ENCODE assay signal across 20 cellular contexts in genomic region chr6:165770430-165771082, GRCh38.
DNase-seq lines count a peak whose midpoint lies in the region; FAIRE-seq and TF ChIP-seq lines count a peak whose summit lies in the region.
"Had no signal": no experiment of that assay in that cellular context is flagged by ENCODE, and none has a peak within 500 bp of the region (broad histone marks: within the 10 kb centered on the region; RNA-seq: fewer than 3 reads in every experiment).

No MANE protein-coding gene starts in this region.

- no peak overlapping the region for H2BK12ac ChIP-seq in H1 (ENCODE audit: low read depth, low read length)

- H2BK15ac ChIP-seq in H1 (ENCODE audit: low read length) = no peak overlapping the region

- H3K79me1 ChIP-seq in H1 (ENCODE audit: low read depth, low read length) = no peaks in the 10 kb centered on the region

- no peaks in the 10 kb centered on the region for H3K23me2 ChIP-seq in H1 (ENCODE audit: low read depth, low read length)

- no peak overlapping the region for H3K4me2 ChIP-seq in H1 (ENCODE audit: insufficient read depth in 1 of 2, low read depth in 2 of 2, low read length in 2 of 2)

- no peak for TF ChIP-seq EP300 in H1 (IDR thresholded peaks at IDR 0.05; ENCODE audit: borderline replicate concordance in 1 of 2, low read depth in 2 of 2, low read length in 2 of 2)

- no peak overlapping the region for H4K91ac ChIP-seq in H1 (replicated peaks; ENCODE audit: insufficient read length, low read length)

- no peak overlapping the region for H2AK5ac ChIP-seq in H1 (ENCODE audit: low read depth, low read length)

- H3K36me3 ChIP-seq in MG63 (no peaks in the 10 kb centered on the region), H1 (ENCODE audit: control insufficient read depth in 2 of 4, insufficient read depth in 4 of 4, low read length in 3 of 4) (no peaks in the 10 kb centered on the region), WERI-Rb-1 (no peaks in the 10 kb centered on the region)
- H3K36me3 ChIP-seq: HAP-1 had no signal

- no peaks in the 10 kb centered on the region for H3K9me3 ChIP-seq in MG63
- H3K9me3 ChIP-seq in H1 (ENCODE audit: insufficient read depth in 2 of 2, low read depth in 1 of 2, low read length in 1 of 2) = no peaks in the 10 kb centered on the region
- H3K9me3 ChIP-seq in WERI-Rb-1 (ENCODE audit: severe bottlenecking) = no peaks in the 10 kb centered on the region
- H3K9me3 ChIP-seq: HAP-1 had no signal

- no peak overlapping the region for H4K8ac ChIP-seq in H1 (ENCODE audit: extremely low read depth, insufficient read depth, low read length)

- H3K9ac ChIP-seq in H1 (replicated peaks in 1 of 4; ENCODE audit: extremely low read depth in 1 of 4, low read depth in 3 of 4, low read length in 3 of 4) = no peak overlapping the region

- H3K27ac ChIP-seq in H1 (ENCODE audit: low read depth, low read length) (no peak overlapping the region), WERI-Rb-1 (no peak overlapping the region)

- DNase-seq in AG10803 (ENCODE audit: low read depth) (peak; percentile 0), MG63 (peak; percentile 53), H1 (ENCODE audit: low read depth in 1 of 2, low spot score in 2 of 2) (no peak), fibroblast of the aortic adventitia (ENCODE audit: low read depth) (peak; percentile 38), UCSD-AML1 (lab: John Stamatoyannopoulos, UW; ENCODE audit: unreplicated experiment) (no peak), NK-92 (lab: John Stamatoyannopoulos, UW; ENCODE audit: unreplicated experiment) (no peak), dermis blood vessel endothelial cell (no peak), WERI-Rb-1 (no peak)
- DNase-seq: DMS79 treated with DMSO at 0.1 percent for 48 hours, KBM-7, NCI-H1092 treated with DMSO at 0.1 percent for 48 hours, NCI-H1436 treated with DMSO at 0.1 percent for 48 hours, NCI-H1930, NCI-H2227 treated with DMSO at 0.1 percent for 48 hours, NCI-H524 treated with DMSO at 0.1 percent for 48 hours, NCI-H82, Right ventricle myocardium superior had no signal

- POLR2A ChIA-PET in H1 (lab: Charles Lee; ENCODE audit: partially characterized antibody) = no interaction called here

- WGBS in H1 (ENCODE audit: extremely low coverage in 1 of 2, insufficient coverage in 1 of 2, insufficient read length in 1 of 2, insufficient replicate concordance in 2 of 2, low coverage in 1 of 2, low lambda C conversion rate in 2 of 2, missing lambda C conversion rate in 1 of 2), 2 experiments = 80% methylated on average over 14 of the region's 14 CpGs; no CpG with 5 or more reads in 1 of the 2 experiments

- no peak for FAIRE-seq in H1 (lab: Jason Lieb, UNC)
- FAIRE-seq: D721Med, HepG2 had no signal

- H3K79me2 ChIP-seq in H1 (ENCODE audit: control insufficient read depth in 1 of 2, insufficient read depth in 2 of 2, low read length in 2 of 2) = no peaks in the 10 kb centered on the region

- H3K14ac ChIP-seq in H1 (ENCODE audit: insufficient read length) = no peak overlapping the region

- TF ChIP-seq POLR2A in H1 (IDR thresholded peaks at IDR 0.05; ENCODE audit: control extremely low read depth in 1 of 2, low read depth in 2 of 2, low read length in 2 of 2) = no peak

- H2BK20ac ChIP-seq in H1 (ENCODE audit: low read length) = no peak overlapping the region

- peak; percentile 27 to 49 for TF ChIP-seq RAD21 in H1 (IDR thresholded peaks at IDR 0.05 in 1 of 2, conservative IDR thresholded peaks at IDR 0.05 in 1 of 2; ENCODE audit: low read depth in 2 of 2, low read length in 2 of 2)

- H2BK5ac ChIP-seq in H1 (ENCODE audit: low read depth, low read length) = no peak overlapping the region

- H4K20me1 ChIP-seq in H1 (replicated peaks in 1 of 2; ENCODE audit: control insufficient read depth in 1 of 2, insufficient read depth in 2 of 2, low read length in 2 of 2) = no peaks in the 10 kb centered on the region

- TF ChIP-seq CTCF in AG10803 (conservative IDR thresholded peaks at IDR 0.05; ENCODE audit: low read length) (no peak), H1 (IDR thresholded peaks at IDR 0.05; ENCODE audit: control extremely low read depth in 1 of 3, insufficient read depth in 1 of 3, low read depth in 1 of 3, low read length in 3 of 3) (peak in 1 of 3 experiments; percentile 17; a peak in 1 of 4 replicates), fibroblast of the aortic adventitia (IDR thresholded peaks at IDR 0.05; ENCODE audit: insufficient read depth, low read length) (no peak), WERI-Rb-1 (IDR thresholded peaks at IDR 0.05; ENCODE audit: low read depth, low read length) (no peak)

- peaks cover 0 to 5% (median 2%) of the 10 kb centered on the region in 4 experiments; a peak in 1 of 7 replicates for H3K4me1 ChIP-seq in H1 (replicated peaks in 1 of 4; ENCODE audit: control insufficient read depth in 3 of 4, insufficient read depth in 4 of 4, low read length in 3 of 4)

- H3K4me3 ChIP-seq in AG10803 (ENCODE audit: low read length) = no peak overlapping the region
- H3K4me3 ChIP-seq in MG63 = no peak overlapping the region
- no peak overlapping the region for H3K4me3 ChIP-seq in H1 (ENCODE audit: extremely low read depth in 1 of 4, insufficient read depth in 2 of 4, low read depth in 3 of 4, low read length in 4 of 4)
- H3K4me3 ChIP-seq in fibroblast of the aortic adventitia (ENCODE audit: low read depth, low read length) = no peak overlapping the region
- H3K4me3 ChIP-seq in WERI-Rb-1 (ENCODE audit: low read depth, low read length) = no peak overlapping the region
- H3K4me3 ChIP-seq: HAP-1 had no signal

- H2BK120ac ChIP-seq in H1 (replicated peaks; ENCODE audit: low read depth, low read length) = no peak overlapping the region

- H3K27me3 ChIP-seq in MG63 (no peaks in the 10 kb centered on the region), H1 (replicated peaks in 1 of 4; ENCODE audit: control insufficient read depth in 3 of 4, extremely low read depth in 1 of 4, insufficient read depth in 3 of 4, low read length in 3 of 4) (no peaks in the 10 kb centered on the region), WERI-Rb-1 (ENCODE audit: insufficient read depth, low read depth, severe bottlenecking) (peaks cover 82% of the 10 kb centered on the region)

- no peak overlapping the region for H3K18ac ChIP-seq in H1 (ENCODE audit: extremely low read depth, low read length)

- H4K5ac ChIP-seq in H1 (ENCODE audit: insufficient read length, low read depth, low read length) = no peak overlapping the region

- CTCF ChIA-PET in H1 (lab: Charles Lee; ENCODE audit: partially characterized antibody) = interaction anchor here (0.6 to 1.3 kb wide), 3 partner anchors 13 to 102 kb away, joined by 3 to 4 read pairs (median 3); no protein-coding TSS in a partner anchor

- no peak overlapping the region for H2AFZ ChIP-seq in H1 (ENCODE audit: low read length)

- no peak overlapping the region for H3K56ac ChIP-seq in H1 (replicated peaks; ENCODE audit: insufficient read length, low read depth, low read length)

- H3K23ac ChIP-seq in H1 (ENCODE audit: insufficient read length) = no peak overlapping the region

- H3K4ac ChIP-seq in H1 (replicated peaks; ENCODE audit: insufficient read length, low read depth, low read length) = no peak overlapping the region

TF ChIP-seq in H1, 55 proteins besides CTCF, POLR2A, EP300 and RAD21 (continues in another document):
- no peak for TF ChIP-seq EGR1 (IDR thresholded peaks at IDR 0.05; ENCODE audit: borderline replicate concordance, low read depth, low read length)
- no peak for TF ChIP-seq HDAC6 (IDR thresholded peaks at IDR 0.05; ENCODE audit: low read depth, low read length)
- TF ChIP-seq, protein P1, sequence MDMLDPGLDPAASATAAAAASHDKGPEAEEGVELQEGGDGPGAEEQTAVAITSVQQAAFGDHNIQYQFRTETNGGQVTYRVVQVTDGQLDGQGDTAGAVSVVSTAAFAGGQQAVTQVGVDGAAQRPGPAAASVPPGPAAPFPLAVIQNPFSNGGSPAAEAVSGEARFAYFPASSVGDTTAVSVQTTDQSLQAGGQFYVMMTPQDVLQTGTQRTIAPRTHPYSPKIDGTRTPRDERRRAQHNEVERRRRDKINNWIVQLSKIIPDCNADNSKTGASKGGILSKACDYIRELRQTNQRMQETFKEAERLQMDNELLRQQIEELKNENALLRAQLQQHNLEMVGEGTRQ (IDR thresholded peaks at IDR 0.05; ENCODE audit: low read length) = no peak
- peak; percentile 88; the same call in 1 of the 2 replicates for TF ChIP-seq TCF12 (IDR thresholded peaks at IDR 0.05; ENCODE audit: low read depth, low read length)
- TF ChIP-seq ATF2 (IDR thresholded peaks at IDR 0.05; ENCODE audit: low read length) = no peak
- TF ChIP-seq EZH2 (IDR thresholded peaks at IDR 0.05; ENCODE audit: low read depth, low read length, severe bottlenecking) = no peak

Comparison
In these comparisons a context has a peak if more than half of its experiments do, and no peak if none do; other contexts are left out.
1. DNase-seq: peak in AG10803 (single experiment), MG63 (single experiment) and fibroblast of the aortic adventitia (single experiment); none in H1 (0 of 2), UCSD-AML1 (single experiment), NK-92 (single experiment), dermis blood vessel endothelial cell (single experiment) and WERI-Rb-1 (single experiment).